Comparison of ENCODE assay signal across 29 cellular contexts in genomic region chr13:98403076-98403475, GRCh38.
"Had no signal": no experiment of that assay in that cellular context is flagged by ENCODE, and none has a peak within 500 bp of the region (broad histone marks: within the 10 kb centered on the region; RNA-seq: fewer than 3 reads in every experiment).

No MANE protein-coding gene starts in this region.

- FAIRE-seq: colon, endometrium, endothelial cell of umbilical vein, frontal cortex had no signal

- H3K4me1 ChIP-seq: colonic mucosa, esophagus squamous epithelium, foreskin keratinocyte, gastrocnemius medialis, gastroesophageal sphincter, heart left ventricle, heart right ventricle had no signal

- H3K27ac Mint-ChIP-seq: dendritic cell treated with granulocyte-macrophage colony-stimulating factor and Interleukin-4, amounts not matched to agents 40 ng/mL and 50 ng/mL, for 4 days; effector memory CD8-positive, alpha-beta T cell; endodermal cell had no signal

- ATAC-seq: effector memory CD8-positive, alpha-beta T cell; esophagus mucosa; foreskin keratinocyte; gastrocnemius medialis; gastroesophageal sphincter; heart left ventricle; heart right ventricle had no signal

- H3K27ac ChIP-seq: colonic mucosa, coronary artery, dorsolateral prefrontal cortex, epithelial cell of prostate, esophagus muscularis mucosa, esophagus squamous epithelium, foreskin keratinocyte, gastrocnemius medialis, gastroesophageal sphincter, heart left ventricle, heart right ventricle had no signal

- DNase-seq: colonic mucosa; cortex of kidney; dermis blood vessel endothelial cell; dorsolateral prefrontal cortex; effector CD4-positive, alpha-beta T cell; effector CD8-positive, alpha-beta T cell; effector memory CD4-positive, alpha-beta T cell; effector memory CD8-positive, alpha-beta T cell; endodermal cell; erythroblast; esophagus squamous epithelium; foreskin fibroblast; foreskin keratinocyte; foreskin melanocyte; gastrocnemius medialis; glutamatergic neuron; head of caudate nucleus; heart left ventricle; heart right ventricle had no signal

- H3K4me3 ChIP-seq: colonic mucosa, coronary artery, dorsolateral prefrontal cortex, esophagus muscularis mucosa, esophagus squamous epithelium, gastrocnemius medialis, gastroesophageal sphincter, heart left ventricle, heart right ventricle had no signal

- H3K27me3 ChIP-seq: colonic mucosa, esophagus muscularis mucosa, esophagus squamous epithelium, foreskin keratinocyte, gastrocnemius medialis, gastroesophageal sphincter, heart left ventricle, heart right ventricle had no signal

- H3K9me3 Mint-ChIP-seq: dendritic cell treated with granulocyte-macrophage colony-stimulating factor and Interleukin-4, amounts not matched to agents 40 ng/mL and 50 ng/mL, for 4 days; effector memory CD8-positive, alpha-beta T cell; endodermal cell had no signal

- H3K4me3 Mint-ChIP-seq: dendritic cell treated with granulocyte-macrophage colony-stimulating factor and Interleukin-4, amounts not matched to agents 40 ng/mL and 50 ng/mL, for 4 days; effector memory CD8-positive, alpha-beta T cell; endodermal cell had no signal

- H3K36me3 ChIP-seq: colonic mucosa, gastrocnemius medialis had no signal

- H3K9me3 ChIP-seq: colonic mucosa, esophagus muscularis mucosa, esophagus squamous epithelium, gastrocnemius medialis, gastroesophageal sphincter, heart left ventricle, heart right ventricle had no signal
